ENCODE assay signal across 14 cellular contexts in the genomic region with DNA sequence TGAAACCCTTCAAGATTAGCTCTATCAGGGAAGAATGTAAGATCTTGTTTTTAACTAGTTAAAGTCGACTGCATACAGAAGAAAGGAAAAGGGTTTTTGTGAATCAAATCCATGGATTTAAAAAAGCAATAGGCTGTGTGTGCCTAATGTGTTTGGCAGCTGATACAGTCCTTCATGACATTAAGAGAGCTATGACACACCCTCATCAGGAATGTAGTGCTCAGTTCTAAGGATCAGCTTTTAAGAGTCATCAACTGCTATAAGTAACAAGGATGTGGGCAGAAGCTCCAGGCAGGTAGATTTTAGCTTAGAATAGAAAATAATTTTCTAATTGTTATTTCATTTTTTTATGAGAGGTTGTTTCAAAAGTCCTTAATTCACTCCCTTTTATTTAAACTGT. TPM values are rescaled to one million over a fixed set of nuclear protein-coding genes. Genes with fewer than 3 reads are reported as not detected.
DNase-seq lines count a peak whose midpoint lies in the region; ATAC-seq, FAIRE-seq and TF ChIP-seq lines count a peak whose summit lies in the region.
"Had no signal": no experiment of that assay in that cellular context is flagged by ENCODE, and none has a peak within 500 bp of the region (broad histone marks: within the 10 kb centered on the region; RNA-seq: fewer than 3 reads in every experiment).

No MANE protein-coding gene starts in this region.

- H3K9me3 ChIP-seq in suprapubic skin (no peaks in the 10 kb centered on the region), neuronal stem cell (replicated peaks in 1 of 2; ENCODE audit: control insufficient read depth in 2 of 2, insufficient read depth in 1 of 2, low read depth in 1 of 2, low read length in 2 of 2) (no peaks in the 10 kb centered on the region)

- H3K27ac ChIP-seq in suprapubic skin (no peak overlapping the region), neuronal stem cell (replicated peaks; ENCODE audit: low read length) (no peak overlapping the region)

- no peak overlapping the region for H2BK12ac ChIP-seq in neuronal stem cell (ENCODE audit: low read length)

- no peaks in the 10 kb centered on the region for H3K9me3 Mint-ChIP-seq in naive thymus-derived CD8-positive, alpha-beta T cell

- no peak overlapping the region for H4K8ac ChIP-seq in neuronal stem cell (ENCODE audit: low read depth, low read length)

- TF ChIP-seq CTCF in fibroblast of pulmonary artery (IDR thresholded peaks at IDR 0.05; ENCODE audit: low read length, missing control alignments) (no peak), suprapubic skin (IDR thresholded peaks at IDR 0.05) (no peak)

- H3K23ac ChIP-seq in neuronal stem cell (ENCODE audit: low read depth, low read length, poor library complexity) = no peak overlapping the region

- no peak overlapping the region for H3K4me2 ChIP-seq in neuronal stem cell (ENCODE audit: insufficient read depth, low read length, poor library complexity, severe bottlenecking)

- no peak overlapping the region for H3K9ac ChIP-seq in neuronal stem cell (ENCODE audit: low read depth, low read length, poor library complexity)

- DNase-seq in H54 (ENCODE audit: insufficient read length, low spot score) (peak; percentile 29), RPMI7951 (ENCODE audit: low read depth) (peak; percentile 45), fibroblast of pulmonary artery (ENCODE audit: low read depth) (peak; percentile 21), sciatic nerve (ENCODE audit: low spot score) (no peak), posterior vena cava (ENCODE audit: low spot score) (no peak), suprapubic skin (ENCODE audit: low spot score in 2 of 2) (no peak), neuronal stem cell (ENCODE audit: low spot score) (no peak)
- DNase-seq in naive thymus-derived CD8-positive, alpha-beta T cell = no peak
- DNase-seq: effector CD8-positive, alpha-beta T cell; NCI-H146; nephron progenitor cell had no signal

- no peak for TF ChIP-seq POLR2A in H54 (IDR thresholded peaks at IDR 0.05; ENCODE audit: low read depth, low read length)
- TF ChIP-seq POLR2A in suprapubic skin (IDR thresholded peaks at IDR 0.05) = no peak

- WGBS in suprapubic skin = 31% methylated on average over 1 of the region's 1 CpG
- WGBS in neuronal stem cell (ENCODE audit: extremely low coverage in 2 of 2, insufficient read length in 2 of 2, insufficient replicate concordance in 1 of 2), 2 donors = no CpG with 5 or more reads among the region's 1 CpG

- H2BK15ac ChIP-seq in neuronal stem cell (ENCODE audit: low read length) = no peak overlapping the region

- H3K79me1 ChIP-seq in neuronal stem cell (ENCODE audit: low read depth, low read length) = no peaks in the 10 kb centered on the region

- ATAC-seq in sciatic nerve = peak; percentile 69
- ATAC-seq in naive thymus-derived CD8-positive, alpha-beta T cell = no peak
- ATAC-seq: stimulated activated memory B cell treated with anti-CD40 and anti-IgM and Interleukin-4, amounts not matched to agents 10 μg/mL and 1 μg/mL and 100 μg/mL, for 72 hours had no signal

- H3K27me3 ChIP-seq in suprapubic skin = no peaks in the 10 kb centered on the region
- peaks cover 0 to 3% (median 0%) of the 10 kb centered on the region in 3 experiments for H3K27me3 ChIP-seq in neuronal stem cell (ENCODE audit: control insufficient read depth in 3 of 3, insufficient read depth in 3 of 3, low read depth in 1 of 3, low read length in 3 of 3)

- H2BK5ac ChIP-seq in neuronal stem cell (ENCODE audit: low read length) = no peak overlapping the region

- peaks cover 0 to 2% (median 0%) of the 10 kb centered on the region in 5 donors for H3K27me3 Mint-ChIP-seq in naive thymus-derived CD8-positive, alpha-beta T cell

- POLR2A ChIA-PET in naive thymus-derived CD8-positive, alpha-beta T cell (lab: Charles Lee) = no interaction called here

- H3K4me1 ChIP-seq in suprapubic skin (no peaks in the 10 kb centered on the region), neuronal stem cell (ENCODE audit: control insufficient read depth in 2 of 2, insufficient read depth in 1 of 2, low read depth in 1 of 2, low read length in 2 of 2) (no peaks in the 10 kb centered on the region)

- H3K4me1 Mint-ChIP-seq in naive thymus-derived CD8-positive, alpha-beta T cell = no peaks in the 10 kb centered on the region
- H3K4me1 Mint-ChIP-seq: nephron progenitor cell; stimulated activated memory B cell treated with anti-CD40 and anti-IgM and Interleukin-4, amounts not matched to agents 10 μg/mL and 1 μg/mL and 100 μg/mL, for 72 hours had no signal

- H3K27ac Mint-ChIP-seq in naive thymus-derived CD8-positive, alpha-beta T cell = no peak overlapping the region
- H3K27ac Mint-ChIP-seq: activated naive CD8-positive, alpha-beta T cell; nephron progenitor cell; stimulated activated memory B cell treated with anti-CD40 and anti-IgM and Interleukin-4, amounts not matched to agents 10 μg/mL and 1 μg/mL and 100 μg/mL, for 72 hours had no signal

- H4K91ac ChIP-seq in neuronal stem cell (ENCODE audit: low read depth, low read length, poor library complexity) = no peak overlapping the region

- H3K4ac ChIP-seq in neuronal stem cell (ENCODE audit: low read length) = no peak overlapping the region

- no peak overlapping the region for H3K4me3 Mint-ChIP-seq in naive thymus-derived CD8-positive, alpha-beta T cell
- H3K4me3 Mint-ChIP-seq: activated naive CD8-positive, alpha-beta T cell; nephron progenitor cell; stimulated activated memory B cell treated with anti-CD40 and anti-IgM and Interleukin-4, amounts not matched to agents 10 μg/mL and 1 μg/mL and 100 μg/mL, for 72 hours had no signal

- peak; percentile 99 for FAIRE-seq in H54 (lab: Jason Lieb, UNC)
- FAIRE-seq: GM12892 had no signal

- H3K36me3 ChIP-seq in suprapubic skin (no peaks in the 10 kb centered on the region), neuronal stem cell (replicated peaks in 1 of 2; ENCODE audit: control insufficient read depth in 2 of 2, insufficient read depth in 2 of 2, low read length in 2 of 2) (no peaks in the 10 kb centered on the region)

- no peak overlapping the region for H2AK5ac ChIP-seq in neuronal stem cell (ENCODE audit: low read depth, low read length)

- no peak for TF ChIP-seq EP300 in suprapubic skin (IDR thresholded peaks at IDR 0.05)

- no peaks in the 10 kb centered on the region for H3K36me3 Mint-ChIP-seq in naive thymus-derived CD8-positive, alpha-beta T cell
- H3K36me3 Mint-ChIP-seq: activated naive CD8-positive, alpha-beta T cell; stimulated activated memory B cell treated with anti-CD40 and anti-IgM and Interleukin-4, amounts not matched to agents 10 μg/mL and 1 μg/mL and 100 μg/mL, for 72 hours had no signal

- H3K4me3 ChIP-seq in fibroblast of pulmonary artery (replicated peaks; ENCODE audit: low read depth, low read length) (no peak overlapping the region), suprapubic skin (no peak overlapping the region), neuronal stem cell (ENCODE audit: low read length in 2 of 2) (no peak overlapping the region)

- H2BK120ac ChIP-seq in neuronal stem cell (ENCODE audit: low read depth, low read length) = no peak overlapping the region

- H3K18ac ChIP-seq in neuronal stem cell (ENCODE audit: low read length) = no peak overlapping the region

- intact Hi-C loops in sciatic nerve (cut with DNase I) = no loop called here
- intact Hi-C loops in posterior vena cava (cut with DNase I) = no loop called here

- H3K14ac ChIP-seq in neuronal stem cell (ENCODE audit: low read length) = no peak overlapping the region

- H2AFZ ChIP-seq in neuronal stem cell (ENCODE audit: low read length) = no peak overlapping the region

RNA-seq across cellular contexts. Expression of gene PPP1R1C, which starts 52.9 kb away (rescaled TPM):
- total RNA-seq in RPMI7951 (2014; rRNA removed; shearing (Covaris generic)) = 3.1 and 4.2 TPM in 2 replicates
- 18.1 TPM for total RNA-seq in sciatic nerve
- under 1 TPM; 0.43 to 0.93 TPM for total RNA-seq in posterior vena cava
- 1 to 10 TPM in 2 of 4 donors, not detected in 2; 2.0 to 5.8 TPM for total RNA-seq in suprapubic skin
- 2.6 TPM for polyA plus RNA-seq in neuronal stem cell (2013, experiment 1 of 2)
- 2.9 TPM for polyA plus RNA-seq in neuronal stem cell (2013, experiment 2 of 2)
- total RNA-seq in naive thymus-derived CD8-positive, alpha-beta T cell = not detected
- not detected for polyA plus RNA-seq in naive thymus-derived CD8-positive, alpha-beta T cell

Comparison
In these comparisons a context has a peak if more than half of its experiments do, and no peak if none do; other contexts are left out.
1. DNase-seq: peak in H54 (single experiment), RPMI7951 (single experiment) and fibroblast of pulmonary artery (single experiment); none in sciatic nerve (single experiment), posterior vena cava (single experiment), suprapubic skin (0 of 2), neuronal stem cell (single experiment) and naive thymus-derived CD8-positive, alpha-beta T cell (0 of 10).